11 cellular contexts compared by ENCODE assay signal in genomic region chr4:87120411-87121162, GRCh38.
DNase-seq lines count a peak whose midpoint lies in the region; ATAC-seq and TF ChIP-seq lines count a peak whose summit lies in the region.
"Had no signal": no experiment of that assay in that cellular context is flagged by ENCODE, and none has a peak within 500 bp of the region (broad histone marks: within the 10 kb centered on the region; RNA-seq: fewer than 3 reads in every experiment).

No MANE protein-coding gene starts in this region.

- peaks cover 28% of the 10 kb centered on the region for H3K4me1 Mint-ChIP-seq in endodermal cell

- no peak overlapping the region for H2AFZ ChIP-seq in OCI-LY3 (ENCODE audit: low read depth, low read length)

- H3K27me3 ChIP-seq in OCI-LY3 (ENCODE audit: low read depth, low read length) (no peaks in the 10 kb centered on the region), endodermal cell (ENCODE audit: control insufficient read depth, insufficient read depth, low read length, poor library complexity, severe bottlenecking) (no peaks in the 10 kb centered on the region), lung (ENCODE audit: control insufficient read depth, insufficient read depth) (no peaks in the 10 kb centered on the region), testis (no peaks in the 10 kb centered on the region), WERI-Rb-1 (ENCODE audit: insufficient read depth, low read depth, severe bottlenecking) (no peaks in the 10 kb centered on the region)

- WGBS in endodermal cell (ENCODE audit: insufficient coverage in 1 of 2, insufficient read length in 1 of 2), 2 experiments = 97% methylated on average over 12 to 18 of the region's 18 CpGs
- 75 to 86% methylated on average over 18 of the region's 18 CpGs for WGBS in lung, 2 donors
- WGBS in testis, 2 donors = 52 to 59% methylated on average over 14 to 18 of the region's 18 CpGs

- H3K9ac ChIP-seq in OCI-LY3 (ENCODE audit: low read length) = no peak overlapping the region
- no peak overlapping the region for H3K9ac ChIP-seq in endodermal cell (ENCODE audit: extremely low read depth, low read length, poor library complexity, severe bottlenecking)

- H3K27ac Mint-ChIP-seq in endodermal cell = peak overlapping the region; percentile 26

- H3K9me3 Mint-ChIP-seq in endodermal cell = no peaks in the 10 kb centered on the region

- TF ChIP-seq CTCF in OCI-LY3 (IDR thresholded peaks at IDR 0.05; ENCODE audit: low read depth, low read length) = no peak
- no peak for TF ChIP-seq CTCF in endodermal cell (conservative IDR thresholded peaks at IDR 0.05)
- no peak for TF ChIP-seq CTCF in lung (IDR thresholded peaks at IDR 0.05; ENCODE audit: control extremely low read depth, extremely low read depth)
- no peak for TF ChIP-seq CTCF in testis (IDR thresholded peaks at IDR 0.05)
- no peak for TF ChIP-seq CTCF in WERI-Rb-1 (IDR thresholded peaks at IDR 0.05; ENCODE audit: low read depth, low read length)

- H3K4me1 ChIP-seq in OCI-LY3 (ENCODE audit: low read length) (peaks cover 25% of the 10 kb centered on the region), endodermal cell (ENCODE audit: control insufficient read depth, insufficient read depth, low read length) (no peaks in the 10 kb centered on the region), lung (ENCODE audit: control insufficient read depth in 2 of 2, insufficient read depth in 2 of 2, low read length in 2 of 2) (peaks cover 12 to 24% of the 10 kb centered on the region in 2 donors), testis (no peaks in the 10 kb centered on the region)

- no peaks in the 10 kb centered on the region for H3K27me3 Mint-ChIP-seq in endodermal cell (ENCODE audit: insufficient read depth)

- ATAC-seq in lung (ENCODE audit: insufficient read depth, low FRiP score) (peak; percentile 60), HG03045 (IDR thresholded peaks at IDR 0.05; ENCODE audit: unreplicated experiment) (no peak)

- intact Hi-C loops in testis (cut with DNase I; ENCODE audit: low total_unique reads) = no loop called here

- no peaks in the 10 kb centered on the region for H3K79me2 ChIP-seq in OCI-LY3 (ENCODE audit: low read length)

- peaks cover 74% of the 10 kb centered on the region for H3K36me3 Mint-ChIP-seq in endodermal cell (ENCODE audit: low read depth)

- H3K27ac ChIP-seq in OCI-LY3 (ENCODE audit: low read length) = peak overlapping the region; percentile 44
- no peak overlapping the region for H3K27ac ChIP-seq in endodermal cell (ENCODE audit: low read depth, low read length)
- H3K27ac ChIP-seq in lung (ENCODE audit: low read depth in 1 of 2, low read length in 1 of 2) = peak overlapping the region in 1 of 2 donors; percentile 92
- H3K27ac ChIP-seq in testis = peak overlapping the region in 1 of 2 donors; percentile 76
- H3K27ac ChIP-seq in WERI-Rb-1 = no peak overlapping the region

- H3K36me3 ChIP-seq in OCI-LY3 (replicated peaks; ENCODE audit: low read depth, low read length) (peaks cover 41% of the 10 kb centered on the region), endodermal cell (ENCODE audit: control insufficient read depth, insufficient read depth, low read length) (peaks cover 92% of the 10 kb centered on the region), lung (ENCODE audit: control insufficient read depth in 2 of 2, insufficient read depth in 2 of 2, low read length in 2 of 2) (peaks cover 14 to 19% of the 10 kb centered on the region in 2 donors), testis (ENCODE audit: low read depth, missing control alignments) (no peaks in the 10 kb centered on the region), WERI-Rb-1 (peaks cover 78% of the 10 kb centered on the region)

- TF ChIP-seq POLR2A in testis (IDR thresholded peaks at IDR 0.05) = no peak

- no peak overlapping the region for H3K4me3 ChIP-seq in OCI-LY3 (ENCODE audit: low read length)
- no peak overlapping the region for H3K4me3 ChIP-seq in endodermal cell (ENCODE audit: low read length)
- no peak overlapping the region for H3K4me3 ChIP-seq in lung
- H3K4me3 ChIP-seq in testis = no peak overlapping the region
- H3K4me3 ChIP-seq in WERI-Rb-1 (ENCODE audit: low read depth, low read length) = no peak overlapping the region

- no peaks in the 10 kb centered on the region for H3K9me3 ChIP-seq in OCI-LY3 (ENCODE audit: insufficient read depth, low read length)
- H3K9me3 ChIP-seq in endodermal cell (ENCODE audit: control insufficient read depth, low read length) = no peaks in the 10 kb centered on the region
- no peaks in the 10 kb centered on the region for H3K9me3 ChIP-seq in lung (ENCODE audit: control insufficient read depth in 2 of 2, insufficient read depth in 1 of 2, low read length in 1 of 2)
- no peaks in the 10 kb centered on the region for H3K9me3 ChIP-seq in testis
- no peaks in the 10 kb centered on the region for H3K9me3 ChIP-seq in WERI-Rb-1 (ENCODE audit: severe bottlenecking)

- no peak overlapping the region for H3K4me3 Mint-ChIP-seq in endodermal cell

- peak overlapping the region; percentile 49 for H3K4me2 ChIP-seq in OCI-LY3 (ENCODE audit: low read length)

- no peaks in the 10 kb centered on the region; the same call in 1 of the 2 replicates for H4K20me1 ChIP-seq in OCI-LY3 (ENCODE audit: insufficient read depth, low read length)

- DNase-seq in endodermal cell (no peak), lung (ENCODE audit: low spot score) (peak; percentile 77), testis (peak; percentile 57), ecto neural progenitor cell (ENCODE audit: low spot score) (no peak), islet precursor cell (no peak), WERI-Rb-1 (no peak)
- DNase-seq: activated naive CD4-positive, alpha-beta T cell; NCI-H1436; T-helper 2 cell had no signal

Comparison
In these comparisons a context has a peak if more than half of its experiments do, and no peak if none do; other contexts are left out.
1. DNase-seq: peak in lung (single experiment) and testis (single experiment); none in endodermal cell (single experiment), ecto neural progenitor cell (single experiment), islet precursor cell (single experiment) and WERI-Rb-1 (single experiment).